8 cellular contexts compared by ENCODE assay signal in genomic region chr2:28359222-28360065, GRCh38. TPM values are rescaled to one million over a fixed set of nuclear protein-coding genes. Genes with fewer than 3 reads are reported as not detected.
A peak's percentile ranks its signal among the peaks of the same experiment; 100 is the strongest.
DNase-seq lines count a peak whose midpoint lies in the region; ATAC-seq and TF ChIP-seq lines count a peak whose summit lies in the region.

No MANE protein-coding gene starts in this region.

- no peaks in the 10 kb centered on the region for H3K36me3 ChIP-seq in stomach

- TF ChIP-seq EP300 in stomach (IDR thresholded peaks at IDR 0.05), result no peak

- H3K27me3 Mint-ChIP-seq in activated naive CD4-positive, alpha-beta T cell treated with anti-CD3 and anti-CD28 coated beads, Interleukin-2, amount 50 U/mL, for 24 hours, result no peaks in the 10 kb centered on the region
- H3K27me3 Mint-ChIP-seq in chondrocyte (ENCODE audit: low read depth) (no peaks in the 10 kb centered on the region), nephron progenitor cell (ENCODE audit: low read depth, poor library complexity) (peaks cover 14% of the 10 kb centered on the region)

- TF ChIP-seq CTCF in stomach (IDR thresholded peaks at IDR 0.05) (no peak), chondrocyte (IDR thresholded peaks at IDR 0.05) (no peak), nephron progenitor cell (IDR thresholded peaks at IDR 0.05) (no peak)

- H3K4me1 ChIP-seq in stomach, result peaks cover 31 to 78% (median 51%) of the 10 kb centered on the region in 4 donors

- H3K4me1 Mint-ChIP-seq in activated naive CD4-positive, alpha-beta T cell treated with anti-CD3 and anti-CD28 coated beads, Interleukin-2, amount 50 U/mL, for 24 hours, result peaks cover 52% of the 10 kb centered on the region
- peaks cover 49% of the 10 kb centered on the region for H3K4me1 Mint-ChIP-seq in chondrocyte (ENCODE audit: low read depth)
- peaks cover 86% of the 10 kb centered on the region for H3K4me1 Mint-ChIP-seq in nephron progenitor cell

- no peak for TF ChIP-seq POLR2A in stomach (IDR thresholded peaks at IDR 0.05)

- H3K27ac ChIP-seq in stomach, result peak overlapping the region; percentile 61 to 81 (median 73)

- no peaks in the 10 kb centered on the region for H3K9me3 Mint-ChIP-seq in activated naive CD4-positive, alpha-beta T cell treated with anti-CD3 and anti-CD28 coated beads, Interleukin-2, amount 50 U/mL, for 24 hours
- H3K9me3 Mint-ChIP-seq in chondrocyte (ENCODE audit: low read depth), result no peaks in the 10 kb centered on the region
- no peaks in the 10 kb centered on the region for H3K9me3 Mint-ChIP-seq in nephron progenitor cell

- 44 to 69% (median 51%) methylated on average over 24 to 29 of the region's 29 CpGs for WGBS in stomach, 5 donors

- peak overlapping the region; percentile 92 for H3K27ac Mint-ChIP-seq in activated naive CD4-positive, alpha-beta T cell treated with anti-CD3 and anti-CD28 coated beads, Interleukin-2, amount 50 U/mL, for 24 hours
- H3K27ac Mint-ChIP-seq in chondrocyte (ENCODE audit: unreplicated experiment), result no peak overlapping the region
- H3K27ac Mint-ChIP-seq in nephron progenitor cell, result no peak overlapping the region

- intact Hi-C loops in stomach (cut with DNase I; ENCODE audit: low total_unique reads), result no loop called here

- peak; percentile 83 for DNase-seq in SW480 (ENCODE audit: low spot score)
- DNase-seq in mucosa of gallbladder (ENCODE audit: low spot score), result peak; percentile 79
- DNase-seq in stomach, result peak; percentile 84
- DNase-seq in chondrocyte (ENCODE audit: low spot score), result no peak
- no peak for DNase-seq in nephron progenitor cell

- peak overlapping the region; percentile 74 for H3K4me3 Mint-ChIP-seq in activated naive CD4-positive, alpha-beta T cell treated with anti-CD3 and anti-CD28 coated beads, Interleukin-2, amount 50 U/mL, for 24 hours
- no peak overlapping the region for H3K4me3 Mint-ChIP-seq in chondrocyte (ENCODE audit: unreplicated experiment)
- no peak overlapping the region for H3K4me3 Mint-ChIP-seq in nephron progenitor cell

- H3K27me3 ChIP-seq in stomach, result no peaks in the 10 kb centered on the region

- ATAC-seq in GM18870 (IDR thresholded peaks at IDR 0.05; ENCODE audit: unreplicated experiment) (peak; percentile 71), HG03097 (IDR thresholded peaks at IDR 0.05; ENCODE audit: low FRiP score, unreplicated experiment) (peak; percentile 62)

- no peaks in the 10 kb centered on the region for H3K9me3 ChIP-seq in stomach

- H3K36me3 Mint-ChIP-seq in activated naive CD4-positive, alpha-beta T cell treated with anti-CD3 and anti-CD28 coated beads, Interleukin-2, amount 50 U/mL, for 24 hours, result no peaks in the 10 kb centered on the region
- no peaks in the 10 kb centered on the region for H3K36me3 Mint-ChIP-seq in chondrocyte (ENCODE audit: low read depth)
- no peaks in the 10 kb centered on the region for H3K36me3 Mint-ChIP-seq in nephron progenitor cell (ENCODE audit: low read depth)

- H3K4me3 ChIP-seq in stomach, result no peak overlapping the region

RNA-seq across cellular contexts. Expression of gene FOSL2, which starts 33.2 kb away (rescaled TPM):
- total RNA-seq in mucosa of gallbladder (162 TPM), stomach (100 to 1,000 TPM in 3 of 5 donors, 10 to 100 TPM in 2; 50.1 to 227 (median 113) TPM), chondrocyte (93.0 to 163 TPM (median 156 TPM) in 3 replicates)
- 10 to 100 TPM; 24.4 to 40.8 (median 27.6) TPM for polyA plus RNA-seq in stomach

Comparison
In these comparisons a context has a peak if more than half of its experiments do, and no peak if none do; other contexts are left out.
1. DNase-seq: peak in SW480 (single experiment), mucosa of gallbladder (single experiment) and stomach (single experiment); none in chondrocyte (single experiment) and nephron progenitor cell (single experiment).